ENCODE assay signal across 20 cellular contexts in genomic region chr15:55564347-55565145, GRCh38. TPM values are rescaled to one million over a fixed set of nuclear protein-coding genes. Genes with fewer than 3 reads are reported as not detected.
DNase-seq lines count a peak whose midpoint lies in the region; ATAC-seq, FAIRE-seq and TF ChIP-seq lines count a peak whose summit lies in the region.
"Had no signal": no experiment of that assay in that cellular context is flagged by ENCODE, and none has a peak within 500 bp of the region (broad histone marks: within the 10 kb centered on the region; RNA-seq: fewer than 3 reads in every experiment).

No MANE protein-coding gene starts in this region.

- H3K27ac ChIP-seq in DND-41 (ENCODE audit: low read length) (no peak overlapping the region), astrocyte (ENCODE audit: low read depth, low read length) (no peak overlapping the region), HepG2 (ENCODE audit: extremely low read length, insufficient read depth, low read length) (no peak overlapping the region)
- H3K27ac ChIP-seq: cardiac muscle cell, parathyroid adenoma had no signal

- H3K36me3 Mint-ChIP-seq in astrocyte (ENCODE audit: low read depth, unreplicated experiment), result peaks cover 2% of the 10 kb centered on the region
- H3K36me3 Mint-ChIP-seq: activated naive CD4-positive, alpha-beta T cell treated with anti-CD3 and anti-CD28 coated beads, Interleukin-2, amount 50 U/mL, for 24 hours had no signal

- DNase-seq in DND-41, result no peak
- peak; percentile 23 for DNase-seq in HuH-7 (ENCODE audit: low spot score)
- peak; percentile 6 for DNase-seq in astrocyte (ENCODE audit: low read depth)
- no peak for DNase-seq in HepG2 (ENCODE audit: low spot score)
- no peak for DNase-seq in NCI-H526 treated with DMSO at 0.1 percent for 48 hours (lab: John Stamatoyannopoulos, UW)
- DNase-seq in left cardiac atrium, result no peak
- DNase-seq in NCI-H526 (lab: John Stamatoyannopoulos, UW), result no peak
- DNase-seq: activated CD4-positive, alpha-beta T cell treated with anti-CD3 and anti-CD28 coated beads for 36 hours; DMS79; glutamatergic neuron; kidney; mucosa of descending colon; NCI-H1105; NCI-H345; T-helper 1 cell had no signal

- H3K36me3 ChIP-seq in DND-41 (ENCODE audit: insufficient read depth, low read length) (no peaks in the 10 kb centered on the region), astrocyte (ENCODE audit: insufficient read depth, low read length) (no peaks in the 10 kb centered on the region), HepG2 (replicated peaks in 1 of 2; ENCODE audit: control insufficient read depth in 1 of 2, insufficient read depth in 2 of 2, low read length in 2 of 2) (no peaks in the 10 kb centered on the region)
- H3K36me3 ChIP-seq: cardiac muscle cell had no signal

- H3K9me3 ChIP-seq in DND-41 (ENCODE audit: insufficient read depth, low read length, severe bottlenecking) (no peaks in the 10 kb centered on the region), astrocyte (ENCODE audit: insufficient read depth, low read depth, low read length) (no peaks in the 10 kb centered on the region), HepG2 (ENCODE audit: low read length) (no peaks in the 10 kb centered on the region)
- H3K9me3 ChIP-seq: mucosa of descending colon had no signal

- no peak overlapping the region for H3K4me3 Mint-ChIP-seq in astrocyte (ENCODE audit: unreplicated experiment)
- H3K4me3 Mint-ChIP-seq: activated CD4-positive, alpha-beta T cell treated with anti-CD3 and anti-CD28 coated beads for 36 hours; activated naive CD4-positive, alpha-beta T cell treated with anti-CD3 and anti-CD28 coated beads, Interleukin-2, amount 50 U/mL, for 24 hours had no signal

- H3K27me3 ChIP-seq in DND-41 (ENCODE audit: insufficient read depth, low read length, poor library complexity) (no peaks in the 10 kb centered on the region), astrocyte (ENCODE audit: insufficient read depth, low read length) (no peaks in the 10 kb centered on the region), HepG2 (ENCODE audit: control insufficient read depth in 1 of 2, insufficient read depth in 2 of 2, low read length in 2 of 2) (no peaks in the 10 kb centered on the region)
- H3K27me3 ChIP-seq: cardiac muscle cell had no signal

- TF ChIP-seq EP300 in HepG2 (IDR thresholded peaks at IDR 0.05; ENCODE audit: low read depth in 2 of 2, low read length in 2 of 2), result no peak
- TF ChIP-seq EP300 in HepG2 (CRISPR knock-in tag; IDR thresholded peaks at IDR 0.05; ENCODE audit: borderline replicate concordance), result no peak

- H3K4me2 ChIP-seq in DND-41 (ENCODE audit: insufficient read depth, low read length) (no peak overlapping the region), astrocyte (ENCODE audit: low read length) (no peak overlapping the region), HepG2 (ENCODE audit: low read depth, low read length) (no peak overlapping the region)

- peaks cover 15% of the 10 kb centered on the region for H3K9me3 Mint-ChIP-seq in astrocyte (ENCODE audit: unreplicated experiment)

- no peak overlapping the region for H3K4me3 ChIP-seq in DND-41 (ENCODE audit: low read depth in 1 of 2, low read length in 2 of 2)
- H3K4me3 ChIP-seq in astrocyte (ENCODE audit: insufficient read depth, low read depth, low read length), result no peak overlapping the region
- H3K4me3 ChIP-seq in HepG2 (replicated peaks in 1 of 3; ENCODE audit: insufficient read depth in 1 of 3, low read depth in 2 of 3, low read length in 3 of 3), result no peak overlapping the region
- H3K4me3 ChIP-seq: cardiac muscle cell, mucosa of descending colon had no signal

- in situ Hi-C loops in HepG2 (cut with HindIII; ENCODE audit: extremely low pct_ligation_motif_present, low pct_unique_long_range_greater_than_20kb), result no loop called here

- H3K4me1 ChIP-seq in DND-41 (ENCODE audit: insufficient read depth, low read length), result no peaks in the 10 kb centered on the region
- no peaks in the 10 kb centered on the region for H3K4me1 ChIP-seq in astrocyte (ENCODE audit: insufficient read depth, low read length)
- H3K4me1 ChIP-seq in HepG2 (ENCODE audit: insufficient read depth, low read length), result no peaks in the 10 kb centered on the region
- H3K4me1 ChIP-seq: parathyroid adenoma had no signal

- H4K20me1 ChIP-seq in DND-41 (ENCODE audit: insufficient read depth, low read length) (no peaks in the 10 kb centered on the region), astrocyte (ENCODE audit: insufficient read depth, low read length) (peaks cover 6% of the 10 kb centered on the region), HepG2 (ENCODE audit: insufficient read depth, low read length) (no peaks in the 10 kb centered on the region)

- no peak overlapping the region for H2AFZ ChIP-seq in DND-41 (ENCODE audit: low read depth, low read length)
- no peak overlapping the region for H2AFZ ChIP-seq in astrocyte (ENCODE audit: low read depth, low read length)
- H2AFZ ChIP-seq in HepG2 (ENCODE audit: low read length), result no peak overlapping the region
- H2AFZ ChIP-seq: parathyroid adenoma had no signal

- POLR2A ChIA-PET in HepG2 (lab: Yijun Ruan, JAX), result no interaction called here

- no peaks in the 10 kb centered on the region for H3K4me1 Mint-ChIP-seq in astrocyte (ENCODE audit: low read depth, unreplicated experiment)
- H3K4me1 Mint-ChIP-seq: activated CD4-positive, alpha-beta T cell treated with anti-CD3 and anti-CD28 coated beads for 36 hours; activated naive CD4-positive, alpha-beta T cell treated with anti-CD3 and anti-CD28 coated beads, Interleukin-2, amount 50 U/mL, for 24 hours had no signal

- H3K9ac ChIP-seq in DND-41 (ENCODE audit: low read depth, low read length) (no peak overlapping the region), astrocyte (ENCODE audit: low read length) (no peak overlapping the region), HepG2 (ENCODE audit: insufficient read depth, low read depth, low read length) (no peak overlapping the region)
- H3K9ac ChIP-seq: parathyroid adenoma had no signal

- WGBS in HepG2 (ENCODE audit: low lambda C conversion rate), result 94% methylated on average over 2 of the region's 2 CpGs

- ATAC-seq in DND-41 (ENCODE audit: insufficient read depth, low read depth), result no peak
- ATAC-seq in HepG2, result peak; percentile 96
- no peak for ATAC-seq in left cardiac atrium
- ATAC-seq in GM21825 (IDR thresholded peaks at IDR 0.05; ENCODE audit: unreplicated experiment), result no peak
- ATAC-seq: activated CD4-positive, alpha-beta T cell treated with anti-CD3 and anti-CD28 coated beads for 36 hours; mucosa of descending colon had no signal

- no TSS peak for BruUV-seq in HepG2 (replicated peaks; lab: Mats Ljungman, UMichigan)

- CTCF ChIA-PET in HepG2 (lab: Yijun Ruan, JAX; ENCODE audit: low intra/inter-chr PET ratio, low total read pairs), result no interaction called here

- no peak for TF ChIP-seq RAD21 in HepG2 (CRISPR knock-in tag; IDR thresholded peaks at IDR 0.05)

- no peaks in the 10 kb centered on the region for H3K27me3 Mint-ChIP-seq in astrocyte (ENCODE audit: low read depth, unreplicated experiment)

- H3K79me2 ChIP-seq in DND-41 (ENCODE audit: insufficient read depth, low read length) (no peaks in the 10 kb centered on the region), astrocyte (ENCODE audit: insufficient read depth, low read length) (peaks cover 5% of the 10 kb centered on the region), HepG2 (ENCODE audit: insufficient read depth, low read length) (no peaks in the 10 kb centered on the region)

- TF ChIP-seq POLR2A in HepG2 (IDR thresholded peaks at IDR 0.05; ENCODE audit: insufficient read depth in 1 of 2, low read depth in 2 of 2, low read length in 2 of 2), result no peak

- TF ChIP-seq CTCF in DND-41 (IDR thresholded peaks at IDR 0.05; ENCODE audit: borderline replicate concordance, extremely low read depth, low read length, poor library complexity, severe bottlenecking), result peak; percentile 24
- no peak for TF ChIP-seq CTCF in astrocyte (IDR thresholded peaks at IDR 0.05; ENCODE audit: insufficient read depth, low read depth, low read length)
- 0 out of 2 replicates have a peak, but pooled peaks have one; percentile 7 for TF ChIP-seq CTCF in HepG2 (CRISPR knock-in tag; IDR thresholded peaks at IDR 0.05)

- H3K27ac Mint-ChIP-seq in astrocyte (ENCODE audit: unreplicated experiment), result no peak overlapping the region
- H3K27ac Mint-ChIP-seq: activated CD4-positive, alpha-beta T cell treated with anti-CD3 and anti-CD28 coated beads for 36 hours; activated naive CD4-positive, alpha-beta T cell treated with anti-CD3 and anti-CD28 coated beads, Interleukin-2, amount 50 U/mL, for 24 hours had no signal

- intact Hi-C loops in HepG2 (cut with micrococcal nuclease; ENCODE audit: unreplicated experiment), result no loop called here
- intact Hi-C loops in left cardiac atrium (cut with DNase I), result no loop called here

- FAIRE-seq in astrocyte (lab: Jason Lieb, UNC) (no peak), HepG2 (lab: Jason Lieb, UNC) (no peak)
- FAIRE-seq: GM12892, kidney had no signal

RNA-seq across cellular contexts. Expression of gene PYGO1, which starts 23.6 kb away (rescaled TPM):
- total RNA-seq in astrocyte (4.6 and 5.5 TPM in 2 replicates), HepG2 (2016; rRNA removed; fragmentation: Illumina TruSeq; extraction: Trizol) (1.8 and 2.6 TPM in 2 replicates), left cardiac atrium (1 to 10 TPM; 4.5 to 6.5 TPM)
- total RNA-seq in HepG2 (2016; cell fraction: cytosol; rRNA removed; fragmentation: Illumina TruSeq; extraction: Trizol; ENCODE audit: low read depth), result 0.26 and 0.40 TPM in 2 replicates
- total RNA-seq in HepG2 (2016; cell fraction: insoluble cytoplasmic fraction; rRNA removed; fragmentation: Illumina TruSeq; extraction: Trizol), result 1.8 and 2.0 TPM in 2 replicates
- total RNA-seq in HepG2 (2016; cell fraction: membrane; rRNA removed; fragmentation: Illumina TruSeq; extraction: Trizol), result 1.2 and 1.6 TPM in 2 replicates
- 1.7 and 2.1 TPM in 2 replicates for total RNA-seq in HepG2 (2016; cell fraction: nucleus; rRNA removed; fragmentation: Illumina TruSeq; extraction: Trizol)
- polyA plus RNA-seq in HepG2 (2011; rRNA removed), result 0.94 and 1.1 TPM in 2 replicates
- 0.30 and 0.45 TPM in 2 replicates for polyA plus RNA-seq in HepG2 (2011; cell fraction: cytosol; rRNA removed)
- 0.57 and 0.63 TPM in 2 replicates for polyA plus RNA-seq in HepG2 (2011; cell fraction: nucleus; rRNA removed)
- 0.45 and 0.74 TPM in 2 replicates for polyA plus RNA-seq in HepG2 (2012)
- polyA plus RNA-seq in HepG2 (2016; cell fraction: cytosol; fragmentation: Illumina TruSeq; extraction: Trizol; ENCODE audit: low read depth), result 0.11 and 0.20 TPM in 2 replicates
- 1.5 TPM in 2 replicates for polyA plus RNA-seq in HepG2 (2016; cell fraction: insoluble cytoplasmic fraction; fragmentation: Illumina TruSeq; extraction: Trizol; ENCODE audit: low read depth)
- polyA plus RNA-seq in HepG2 (2016; cell fraction: membrane; fragmentation: Illumina TruSeq; extraction: Trizol; ENCODE audit: low read depth), result 0.50 and 0.52 TPM in 2 replicates
- polyA plus RNA-seq in HepG2 (2016; cell fraction: nucleus; fragmentation: Illumina TruSeq; extraction: Trizol; ENCODE audit: insufficient read depth, low read depth), result 1.2 and 1.9 TPM in 2 replicates
- 0.21 and 1.1 TPM in 2 replicates for polyA minus RNA-seq in HepG2 (2011; rRNA and poly(A)+ RNA removed; ENCODE audit: low replicate concordance)
- 0.79 and 0.89 TPM in 2 replicates for polyA minus RNA-seq in HepG2 (2011; cell fraction: cytosol; rRNA and poly(A)+ RNA removed)
- 1.0 and 1.7 TPM in 2 replicates for polyA minus RNA-seq in HepG2 (2011; cell fraction: nucleus; rRNA and poly(A)+ RNA removed)
- total RNA-seq: activated CD4-positive, alpha-beta T cell treated with anti-CD3 and anti-CD28 coated beads for 36 hours had no signal

RNA-seq across cellular contexts. Expression of gene DNAAF4, which starts 56.5 kb away (rescaled TPM):
- total RNA-seq in astrocyte (2.8 and 3.2 TPM in 2 replicates), HepG2 (2016; rRNA removed; fragmentation: Illumina TruSeq; extraction: Trizol) (0.75 and 2.6 TPM in 2 replicates), left cardiac atrium (under 1 TPM; 0.21 to 0.68 TPM)
- not detected in 2 replicates for total RNA-seq in HepG2 (2016; cell fraction: cytosol; rRNA removed; fragmentation: Illumina TruSeq; extraction: Trizol; ENCODE audit: low read depth)
- 1.1 and 1.8 TPM in 2 replicates for total RNA-seq in HepG2 (2016; cell fraction: insoluble cytoplasmic fraction; rRNA removed; fragmentation: Illumina TruSeq; extraction: Trizol)
- total RNA-seq in HepG2 (2016; cell fraction: membrane; rRNA removed; fragmentation: Illumina TruSeq; extraction: Trizol), result 0.24 and 0.59 TPM in 2 replicates
- 1.3 TPM in 1 of 2 replicates, not detected in the other for total RNA-seq in HepG2 (2016; cell fraction: nucleus; rRNA removed; fragmentation: Illumina TruSeq; extraction: Trizol)
- polyA plus RNA-seq in HepG2 (2011; rRNA removed), result 0.21 and 0.65 TPM in 2 replicates
- polyA plus RNA-seq in HepG2 (2011; cell fraction: cytosol; rRNA removed), result 0.27 and 0.64 TPM in 2 replicates
- 0.12 TPM in 1 of 2 replicates, not detected in the other for polyA plus RNA-seq in HepG2 (2011; cell fraction: nucleus; rRNA removed)
- polyA plus RNA-seq in HepG2 (2012), result 0.27 and 0.42 TPM in 2 replicates
- 0.19 and 0.60 TPM in 2 replicates for polyA plus RNA-seq in HepG2 (2016; cell fraction: cytosol; fragmentation: Illumina TruSeq; extraction: Trizol; ENCODE audit: low read depth)
- polyA plus RNA-seq in HepG2 (2016; cell fraction: insoluble cytoplasmic fraction; fragmentation: Illumina TruSeq; extraction: Trizol; ENCODE audit: low read depth), result 2.4 and 2.7 TPM in 2 replicates
- polyA plus RNA-seq in HepG2 (2016; cell fraction: membrane; fragmentation: Illumina TruSeq; extraction: Trizol; ENCODE audit: low read depth), result 0.45 and 0.74 TPM in 2 replicates
- 1.0 and 1.4 TPM in 2 replicates for polyA plus RNA-seq in HepG2 (2016; cell fraction: nucleus; fragmentation: Illumina TruSeq; extraction: Trizol; ENCODE audit: insufficient read depth, low read depth)
- polyA minus RNA-seq in HepG2 (2011; rRNA and poly(A)+ RNA removed; ENCODE audit: low replicate concordance), result 0.20 and 2.0 TPM in 2 replicates
- not detected in 2 replicates for polyA minus RNA-seq in HepG2 (2011; cell fraction: cytosol; rRNA and poly(A)+ RNA removed)
- polyA minus RNA-seq in HepG2 (2011; cell fraction: nucleus; rRNA and poly(A)+ RNA removed), result 0.77 and 0.99 TPM in 2 replicates

Comparison
In these comparisons a context has a peak if more than half of its experiments do, and no peak if none do; other contexts are left out.
1. DNase-seq: peak in HuH-7 (single experiment) and astrocyte (single experiment); none in DND-41 (single experiment), HepG2 (single experiment), NCI-H526 treated with DMSO at 0.1 percent for 48 hours (single experiment), left cardiac atrium (single experiment) and NCI-H526 (0 of 2).